Comparison of ENCODE assay signal across 8 cellular contexts in the genomic region with DNA sequence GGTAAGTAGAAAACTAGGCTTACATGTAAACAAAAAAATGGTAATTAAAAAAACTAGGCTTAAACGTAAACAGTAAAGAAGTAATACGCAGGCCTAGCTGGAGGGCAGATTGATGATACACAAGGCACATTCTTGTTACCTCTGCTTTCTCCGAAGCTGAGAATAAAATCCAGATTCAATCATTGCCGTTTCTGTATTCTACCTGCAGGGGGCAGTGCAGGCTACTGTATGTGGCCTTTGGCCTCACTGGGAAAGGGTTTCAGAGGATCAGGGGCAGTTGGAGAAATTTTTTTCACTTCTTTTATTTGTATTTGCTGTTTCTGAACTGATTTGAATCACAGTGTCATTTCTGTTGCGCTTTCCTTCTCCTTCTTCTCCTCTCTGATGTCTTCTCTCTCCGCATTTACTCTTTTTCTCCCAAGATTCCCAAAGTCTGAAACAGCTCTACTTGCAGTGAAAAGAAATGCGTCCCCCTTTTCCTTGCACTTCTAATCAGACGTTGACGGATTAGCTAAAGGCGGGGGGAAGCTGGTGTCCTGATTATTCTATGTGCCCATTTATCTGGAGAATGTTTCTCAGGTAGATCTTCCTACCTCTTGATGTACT.
DNase-seq lines count a peak whose midpoint lies in the region; ATAC-seq, FAIRE-seq and TF ChIP-seq lines count a peak whose summit lies in the region.

No MANE protein-coding gene starts in this region.

- H3K4me1 Mint-ChIP-seq in activated naive CD4-positive, alpha-beta T cell treated with anti-CD3 and anti-CD28 coated beads for 36 hours (ENCODE audit: low read depth): no peaks in the 10 kb centered on the region

- H3K4me3 ChIP-seq in heart left ventricle: no peak overlapping the region
- no peak overlapping the region for H3K4me3 ChIP-seq in small intestine (ENCODE audit: low read depth in 1 of 2, low read length in 2 of 2)

- H3K27me3 ChIP-seq in heart left ventricle: peaks cover 0 to 8% (median 0%) of the 10 kb centered on the region in 9 donors
- no peaks in the 10 kb centered on the region for H3K27me3 ChIP-seq in small intestine (ENCODE audit: control insufficient read depth in 2 of 2, insufficient read depth in 2 of 2, low read length in 2 of 2)

- TF ChIP-seq POLR2A in heart left ventricle (IDR thresholded peaks at IDR 0.05): no peak

- intact Hi-C loops in activated naive CD4-positive, alpha-beta T cell treated with anti-CD3 and anti-CD28 coated beads for 36 hours (cut with micrococcal nuclease): loop anchor here (1.0 to 2.0 kb wide), 3 partner anchors 66 to 413 kb away; partner anchors contain the start of gene MCTP2
- intact Hi-C loops in heart left ventricle (cut with DNase I): loop anchor here in 8 of 10 donors (1.0 to 2.0 kb wide), 2 partner anchors 160 kb away; no protein-coding TSS in a partner anchor

- DNase-seq in NCI-H446 (lab: John Stamatoyannopoulos, UW) (peak; percentile 0 to 51), NCI-H446 treated with DMSO at 0.1 percent for 48 hours (lab: John Stamatoyannopoulos, UW) (no peak), KG1 (lab: John Stamatoyannopoulos, UW) (peak; percentile 88), SHP77 treated with DMSO at 0.1 percent for 48 hours (lab: John Stamatoyannopoulos, UW) (peak; percentile 41), heart left ventricle (peak in 4 of 5 donors; percentile 29 to 43 (median 37)), small intestine (peak; percentile 65), cortex of kidney (lab: John Stamatoyannopoulos, UW) (no peak)
- DNase-seq in activated naive CD4-positive, alpha-beta T cell treated with anti-CD3 and anti-CD28 coated beads for 36 hours: peak; percentile 76

- H3K9me3 Mint-ChIP-seq in activated naive CD4-positive, alpha-beta T cell treated with anti-CD3 and anti-CD28 coated beads for 36 hours: no peaks in the 10 kb centered on the region

- H3K36me3 ChIP-seq in heart left ventricle: no peaks in the 10 kb centered on the region
- no peaks in the 10 kb centered on the region for H3K36me3 ChIP-seq in small intestine (ENCODE audit: control insufficient read depth in 2 of 2, insufficient read depth in 2 of 2, low read length in 2 of 2)

- H3K27me3 Mint-ChIP-seq in activated naive CD4-positive, alpha-beta T cell treated with anti-CD3 and anti-CD28 coated beads for 36 hours (ENCODE audit: low read depth): no peaks in the 10 kb centered on the region

- ATAC-seq in heart left ventricle: peak in 1 of 4 donors; percentile 55

- FAIRE-seq in small intestine (lab: Jason Lieb, UNC): no peak

- peak; percentile 59 to 88 (median 74) for TF ChIP-seq CTCF in heart left ventricle (IDR thresholded peaks at IDR 0.05)

- CTCF ChIA-PET in activated naive CD4-positive, alpha-beta T cell treated with anti-CD3 and anti-CD28 coated beads for 36 hours (lab: Charles Lee): interaction anchor here (0.5 to 7.6 kb wide), 20 partner anchors 9 to 303 kb away, joined by 3 to 204 read pairs (median 3); partner anchors contain the start of gene MCTP2

- no peak overlapping the region for H3K27ac ChIP-seq in heart left ventricle
- no peak overlapping the region for H3K27ac ChIP-seq in small intestine (ENCODE audit: low read depth in 1 of 2, low read length in 1 of 2)

- H3K4me1 ChIP-seq in heart left ventricle: no peaks in the 10 kb centered on the region
- H3K4me1 ChIP-seq in small intestine (ENCODE audit: control insufficient read depth in 2 of 2, insufficient read depth in 1 of 2, low read depth in 1 of 2, low read length in 1 of 2): no peaks in the 10 kb centered on the region

- no peak overlapping the region for H3K4me3 Mint-ChIP-seq in activated naive CD4-positive, alpha-beta T cell treated with anti-CD3 and anti-CD28 coated beads for 36 hours

- H3K9me3 ChIP-seq in heart left ventricle: no peaks in the 10 kb centered on the region
- H3K9me3 ChIP-seq in small intestine (ENCODE audit: control insufficient read depth, low read depth): no peaks in the 10 kb centered on the region

- no peaks in the 10 kb centered on the region for H3K36me3 Mint-ChIP-seq in activated naive CD4-positive, alpha-beta T cell treated with anti-CD3 and anti-CD28 coated beads for 36 hours (ENCODE audit: low read depth)

- no peak overlapping the region for H3K27ac Mint-ChIP-seq in activated naive CD4-positive, alpha-beta T cell treated with anti-CD3 and anti-CD28 coated beads for 36 hours

- 35 to 37% (median 36%) methylated on average over 10 of the region's 10 CpGs for WGBS in heart left ventricle, 4 donors
- WGBS in small intestine, 3 donors: 44 to 47% (median 46%) methylated on average over 10 of the region's 10 CpGs

Comparison
In these comparisons a context has a peak if more than half of its experiments do, and no peak if none do; other contexts are left out.
1. DNase-seq: peak in NCI-H446 (2 of 2), KG1 (single experiment), SHP77 treated with DMSO at 0.1 percent for 48 hours (single experiment), activated naive CD4-positive, alpha-beta T cell treated with anti-CD3 and anti-CD28 coated beads for 36 hours (single experiment), heart left ventricle (4 of 5) and small intestine (single experiment); none in NCI-H446 treated with DMSO at 0.1 percent for 48 hours (single experiment) and cortex of kidney (single experiment).